Comparison of ENCODE assay signal across 16 cellular contexts in genomic region chr1:216627252-216627651, GRCh38.
DNase-seq lines count a peak whose midpoint lies in the region; ATAC-seq and TF ChIP-seq lines count a peak whose summit lies in the region.
"Had no signal": no experiment of that assay in that cellular context is flagged by ENCODE, and none has a peak within 500 bp of the region (broad histone marks: within the 10 kb centered on the region; RNA-seq: fewer than 3 reads in every experiment).

No MANE protein-coding gene starts in this region.

- TF ChIP-seq CTCF in GM10266 (IDR thresholded peaks at IDR 0.05; ENCODE audit: control insufficient read depth, insufficient read depth, low read depth, missing control alignments) (no peak), tibial nerve (IDR thresholded peaks at IDR 0.05) (no peak)

- H3K9me3 ChIP-seq in tibial nerve = no peaks in the 10 kb centered on the region
- H3K9me3 ChIP-seq: HAP-1 had no signal

- H3K4me3 ChIP-seq in ACC112 (ENCODE audit: low read depth, low read length) (no peak overlapping the region), tibial nerve (no peak overlapping the region)
- H3K4me3 ChIP-seq: HAP-1 had no signal

- peak; percentile 5 for DNase-seq in ELR (ENCODE audit: low read depth)
- DNase-seq in left ventricle myocardium superior = no peak
- no peak for DNase-seq in GM10266 (ENCODE audit: extremely low spot score)
- no peak for DNase-seq in tibial nerve (ENCODE audit: low spot score in 2 of 2)
- no peak for DNase-seq in central memory CD4-positive, alpha-beta T cell
- DNase-seq: NCI-H1417 treated with DMSO at 0.1 percent for 48 hours, NCI-H1930, NCI-H226, NCI-H524 treated with DMSO at 0.1 percent for 48 hours had no signal

- WGBS in tibial nerve, 2 donors = 78 to 82% methylated on average over 3 of the region's 3 CpGs

- no peak overlapping the region for H3K27ac ChIP-seq in ACC112 (ENCODE audit: low read depth, low read length)
- no peak overlapping the region for H3K27ac ChIP-seq in tibial nerve
- H3K27ac ChIP-seq: C4-2B, HL-60 had no signal

- ATAC-seq in SK-N-SH treated with all-trans-retinoic acid at 6 μM for 48 hours (peak; percentile 84), left ventricle myocardium superior (peak; percentile 76), GM21717 (IDR thresholded peaks at IDR 0.05; ENCODE audit: unreplicated experiment) (no peak)
- ATAC-seq: Panc1 had no signal

- intact Hi-C loops in left ventricle myocardium superior (cut with micrococcal nuclease) = no loop called here

- no peaks in the 10 kb centered on the region for H3K4me1 ChIP-seq in ACC112 (ENCODE audit: control insufficient read depth, insufficient read depth, low read length, unreplicated experiment)
- H3K4me1 ChIP-seq in tibial nerve = no peaks in the 10 kb centered on the region

- TF ChIP-seq POLR2A in tibial nerve (IDR thresholded peaks at IDR 0.05) = no peak

- H3K27me3 ChIP-seq in ACC112 (ENCODE audit: insufficient read depth, low read length) = no peaks in the 10 kb centered on the region; the same call in 1 of the 2 replicates
- no peaks in the 10 kb centered on the region for H3K27me3 ChIP-seq in tibial nerve

- H3K36me3 ChIP-seq in ACC112 (ENCODE audit: insufficient read depth, low read length) = no peaks in the 10 kb centered on the region
- H3K36me3 ChIP-seq in tibial nerve = no peaks in the 10 kb centered on the region
- H3K36me3 ChIP-seq: HAP-1 had no signal

- H3K79me2 ChIP-seq in ACC112 (ENCODE audit: control insufficient read depth, insufficient read depth, low read length, unreplicated experiment) = no peaks in the 10 kb centered on the region

- no peak for TF ChIP-seq EP300 in tibial nerve (IDR thresholded peaks at IDR 0.05)

- peak overlapping the region; percentile 10 for H2AFZ ChIP-seq in ACC112 (ENCODE audit: low read length, unreplicated experiment)

TF ChIP-seq in SK-N-SH treated with all-trans-retinoic acid at 6 μM for 48 hours, 23 proteins besides CTCF, POLR2A, EP300 and RAD21:
- TF ChIP-seq CSRNP3 (CRISPR knock-in tag; IDR thresholded peaks at IDR 0.05) (no peak), OSR1 (CRISPR knock-in tag; IDR thresholded peaks at IDR 0.05) (no peak), POU6F1 (CRISPR knock-in tag; IDR thresholded peaks at IDR 0.05; ENCODE audit: borderline replicate concordance, low read depth) (no peak), GLIS3 (CRISPR knock-in tag; IDR thresholded peaks at IDR 0.05) (no peak), ZFP3 (CRISPR knock-in tag; IDR thresholded peaks at IDR 0.05) (no peak), ESRRG (CRISPR knock-in tag; IDR thresholded peaks at IDR 0.05) (no peak), ZFP30 (CRISPR knock-in tag; IDR thresholded peaks at IDR 0.05) (no peak), PATZ1 (CRISPR knock-in tag; IDR thresholded peaks at IDR 0.05; ENCODE audit: borderline replicate concordance) (no peak), BACH2 (CRISPR knock-in tag; IDR thresholded peaks at IDR 0.05; ENCODE audit: borderline replicate concordance) (no peak), ZNF70 (CRISPR knock-in tag; IDR thresholded peaks at IDR 0.05) (no peak), ISL1 (CRISPR knock-in tag; IDR thresholded peaks at IDR 0.05) (no peak)
